In the genomic region with DNA sequence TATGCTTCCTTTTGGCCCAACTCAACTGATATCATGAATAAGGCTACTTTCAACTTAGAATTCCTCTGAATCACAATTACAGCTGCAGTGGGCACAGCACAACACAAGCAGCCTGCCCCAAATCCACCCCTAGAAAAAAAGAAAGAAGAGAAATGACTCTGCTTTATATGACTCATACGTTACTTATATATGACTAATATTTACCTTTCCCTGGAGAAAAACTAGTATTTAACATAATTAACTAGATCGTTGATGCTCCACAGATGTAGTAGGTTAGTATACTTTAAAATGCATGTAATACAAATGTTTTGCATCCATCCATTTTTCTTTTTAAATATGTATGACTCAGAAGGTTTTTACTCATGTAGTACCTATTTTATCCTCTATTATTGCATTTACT, we compare ENCODE assay signal across 18 cellular contexts.
A peak's percentile ranks its signal among the peaks of the same experiment; 100 is the strongest.
DNase-seq lines count a peak whose midpoint lies in the region; TF ChIP-seq lines count a peak whose summit lies in the region.
"Had no signal": no experiment of that assay in that cellular context is flagged by ENCODE, and none has a peak within 500 bp of the region (broad histone marks: within the 10 kb centered on the region; RNA-seq: fewer than 3 reads in every experiment).

No MANE protein-coding gene starts in this region.

- peaks cover 5% of the 10 kb centered on the region for H3F3A ChIP-seq in SK-N-SH (replicated peaks; ENCODE audit: insufficient read depth)

- H3K9ac ChIP-seq in SK-N-SH = no peak overlapping the region

- no peaks in the 10 kb centered on the region for H4K20me1 ChIP-seq in SK-N-SH (ENCODE audit: insufficient read depth)

- DNase-seq in DMS53 (lab: John Stamatoyannopoulos, UW) (peak; percentile 70), HFFc6 (peak; percentile 57), SK-N-SH (no peak), foreskin fibroblast (peak; percentile 71 to 84), cerebellar nuclear complex (lab: John Stamatoyannopoulos, UW) (no peak), OCI-M1 (lab: John Stamatoyannopoulos, UW) (no peak), adrenal gland (no peak), NCI-H526 treated with DMSO at 0.1 percent for 48 hours (lab: John Stamatoyannopoulos, UW) (no peak)
- DNase-seq: activated CD8-positive, alpha-beta memory T cell treated with anti-CD3 and anti-CD28 coated beads, Interleukin-2, amount 50 U/mL, for 4 hours; CD4-positive, alpha-beta T cell; endodermal cell; KBM-7; lower lobe of right lung; NCI-H2029; NCI-H82 had no signal

- TF ChIP-seq CTCF in HFFc6 (IDR thresholded peaks at IDR 0.05) (no peak), SK-N-SH (IDR thresholded peaks at IDR 0.05) (no peak), foreskin fibroblast (IDR thresholded peaks at IDR 0.05; ENCODE audit: low read depth, low read length) (no peak), adrenal gland (IDR thresholded peaks at IDR 0.05) (no peak)

- POLR2A ChIA-PET in SK-N-SH (lab: Yijun Ruan, JAX) = no interaction called here

- H3K4me2 ChIP-seq in SK-N-SH = no peak overlapping the region

- no peak overlapping the region for H2AFZ ChIP-seq in SK-N-SH (ENCODE audit: low read depth)

- no peaks in the 10 kb centered on the region for H3K79me2 ChIP-seq in SK-N-SH (ENCODE audit: insufficient read depth)

- TF ChIP-seq POLR2A in adrenal gland (IDR thresholded peaks at IDR 0.05) = no peak

- H3K27me3 Mint-ChIP-seq in HFFc6 (ENCODE audit: insufficient read depth) = peaks cover 2% of the 10 kb centered on the region; the same call in 1 of the 2 replicates
- H3K27me3 Mint-ChIP-seq: CD4-positive, alpha-beta T cell had no signal

- no peak for TF ChIP-seq RAD21 in SK-N-SH (IDR thresholded peaks at IDR 0.05; ENCODE audit: low read length)

- H3K4me1 Mint-ChIP-seq in HFFc6 (ENCODE audit: low read depth) = peaks cover 60% of the 10 kb centered on the region

- H3K27ac Mint-ChIP-seq in HFFc6 = peak overlapping the region; percentile 68
- H3K27ac Mint-ChIP-seq: CD4-positive, alpha-beta T cell; endodermal cell had no signal

- H3K4me1 ChIP-seq in SK-N-SH (ENCODE audit: control insufficient read depth in 1 of 2, insufficient read depth in 2 of 2, low read depth in 1 of 2, low read length in 1 of 2) = peaks cover 4 to 16% of the 10 kb centered on the region in 2 experiments
- H3K4me1 ChIP-seq in adrenal gland (replicated peaks in 1 of 2) = no peaks in the 10 kb centered on the region
- H3K4me1 ChIP-seq: lower lobe of right lung had no signal

- peak in 1 of 2 experiments; percentile 25; a peak in 1 of 4 replicates for TF ChIP-seq EP300 in SK-N-SH (IDR thresholded peaks at IDR 0.05; ENCODE audit: borderline replicate concordance in 1 of 2, low read depth in 1 of 2, low read length in 1 of 2)

- H3K4me3 Mint-ChIP-seq in HFFc6 = no peak overlapping the region
- H3K4me3 Mint-ChIP-seq: CD4-positive, alpha-beta T cell; endodermal cell; neural crest cell had no signal

- H3K36me3 ChIP-seq in SK-N-SH (replicated peaks in 1 of 2; ENCODE audit: control insufficient read depth in 1 of 2, insufficient read depth in 2 of 2, low read length in 1 of 2) (no peaks in the 10 kb centered on the region), adrenal gland (replicated peaks in 1 of 2) (no peaks in the 10 kb centered on the region)
- H3K36me3 ChIP-seq: lower lobe of right lung had no signal

- H3K9me3 Mint-ChIP-seq in HFFc6 = no peaks in the 10 kb centered on the region
- H3K9me3 Mint-ChIP-seq: CD4-positive, alpha-beta T cell; endodermal cell; neural crest cell had no signal

- intact Hi-C loops in adrenal gland (cut with DNase I) = no loop called here

- H3K9me3 ChIP-seq in SK-N-SH (no peaks in the 10 kb centered on the region), adrenal gland (replicated peaks in 1 of 3) (no peaks in the 10 kb centered on the region)
- H3K9me3 ChIP-seq: lower lobe of right lung had no signal

- CTCF ChIA-PET in SK-N-SH (lab: Yijun Ruan, JAX) = no interaction called here

- H3K27ac ChIP-seq in SK-N-SH (ENCODE audit: low read depth in 2 of 2, low read length in 1 of 2) (peak overlapping the region in 1 of 2 experiments; percentile 73; a peak in 2 of 4 replicates), adrenal gland (no peak overlapping the region)
- H3K27ac ChIP-seq: lower lobe of right lung, skin epidermis, VCaP had no signal

- whole genome bisulfite sequencing in SK-N-SH (ENCODE audit: low lambda C conversion rate) = 6% methylated on average over 2 of the region's 2 CpGs
- 79 to 93% (median 86%) methylated on average over 2 of the region's 2 CpGs for WGBS in adrenal gland, 4 donors

- H3K36me3 Mint-ChIP-seq in HFFc6 (ENCODE audit: low read depth) = no peaks in the 10 kb centered on the region

- H3K27me3 ChIP-seq in SK-N-SH (ENCODE audit: insufficient read depth) = no peaks in the 10 kb centered on the region
- no peaks in the 10 kb centered on the region for H3K27me3 ChIP-seq in adrenal gland

- H3K9me2 ChIP-seq in SK-N-SH = no peaks in the 10 kb centered on the region

- H3K4me3 ChIP-seq in SK-N-SH (ENCODE audit: low read depth in 2 of 2, low read length in 1 of 2) (no peak overlapping the region), foreskin fibroblast (ENCODE audit: low read depth in 1 of 2, low read length in 2 of 2) (no peak overlapping the region), adrenal gland (no peak overlapping the region)
- H3K4me3 ChIP-seq: lower lobe of right lung, skin epidermis had no signal

TF ChIP-seq in SK-N-SH, 30 proteins besides CTCF, POLR2A, EP300 and RAD21 (continues in another document):
- TF ChIP-seq, protein P1, sequence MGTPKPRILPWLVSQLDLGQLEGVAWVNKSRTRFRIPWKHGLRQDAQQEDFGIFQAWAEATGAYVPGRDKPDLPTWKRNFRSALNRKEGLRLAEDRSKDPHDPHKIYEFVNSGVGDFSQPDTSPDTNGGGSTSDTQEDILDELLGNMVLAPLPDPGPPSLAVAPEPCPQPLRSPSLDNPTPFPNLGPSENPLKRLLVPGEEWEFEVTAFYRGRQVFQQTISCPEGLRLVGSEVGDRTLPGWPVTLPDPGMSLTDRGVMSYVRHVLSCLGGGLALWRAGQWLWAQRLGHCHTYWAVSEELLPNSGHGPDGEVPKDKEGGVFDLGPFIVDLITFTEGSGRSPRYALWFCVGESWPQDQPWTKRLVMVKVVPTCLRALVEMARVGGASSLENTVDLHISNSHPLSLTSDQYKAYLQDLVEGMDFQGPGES (IDR thresholded peaks at IDR 0.05; ENCODE audit: low read depth, low read length) = no peak
- TF ChIP-seq FOSL2 (IDR thresholded peaks at IDR 0.05; ENCODE audit: borderline replicate concordance, low read depth) = peak; percentile 88
- TF ChIP-seq TCF12 (IDR thresholded peaks at IDR 0.05) = peak; percentile 81
- no peak for TF ChIP-seq ELF1 (IDR thresholded peaks at IDR 0.05)
- TF ChIP-seq, protein P2, sequence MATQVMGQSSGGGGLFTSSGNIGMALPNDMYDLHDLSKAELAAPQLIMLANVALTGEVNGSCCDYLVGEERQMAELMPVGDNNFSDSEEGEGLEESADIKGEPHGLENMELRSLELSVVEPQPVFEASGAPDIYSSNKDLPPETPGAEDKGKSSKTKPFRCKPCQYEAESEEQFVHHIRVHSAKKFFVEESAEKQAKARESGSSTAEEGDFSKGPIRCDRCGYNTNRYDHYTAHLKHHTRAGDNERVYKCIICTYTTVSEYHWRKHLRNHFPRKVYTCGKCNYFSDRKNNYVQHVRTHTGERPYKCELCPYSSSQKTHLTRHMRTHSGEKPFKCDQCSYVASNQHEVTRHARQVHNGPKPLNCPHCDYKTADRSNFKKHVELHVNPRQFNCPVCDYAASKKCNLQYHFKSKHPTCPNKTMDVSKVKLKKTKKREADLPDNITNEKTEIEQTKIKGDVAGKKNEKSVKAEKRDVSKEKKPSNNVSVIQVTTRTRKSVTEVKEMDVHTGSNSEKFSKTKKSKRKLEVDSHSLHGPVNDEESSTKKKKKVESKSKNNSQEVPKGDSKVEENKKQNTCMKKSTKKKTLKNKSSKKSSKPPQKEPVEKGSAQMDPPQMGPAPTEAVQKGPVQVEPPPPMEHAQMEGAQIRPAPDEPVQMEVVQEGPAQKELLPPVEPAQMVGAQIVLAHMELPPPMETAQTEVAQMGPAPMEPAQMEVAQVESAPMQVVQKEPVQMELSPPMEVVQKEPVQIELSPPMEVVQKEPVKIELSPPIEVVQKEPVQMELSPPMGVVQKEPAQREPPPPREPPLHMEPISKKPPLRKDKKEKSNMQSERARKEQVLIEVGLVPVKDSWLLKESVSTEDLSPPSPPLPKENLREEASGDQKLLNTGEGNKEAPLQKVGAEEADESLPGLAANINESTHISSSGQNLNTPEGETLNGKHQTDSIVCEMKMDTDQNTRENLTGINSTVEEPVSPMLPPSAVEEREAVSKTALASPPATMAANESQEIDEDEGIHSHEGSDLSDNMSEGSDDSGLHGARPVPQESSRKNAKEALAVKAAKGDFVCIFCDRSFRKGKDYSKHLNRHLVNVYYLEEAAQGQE (IDR thresholded peaks at IDR 0.05; ENCODE audit: low read depth, low read length) = no peak
- peak; percentile 90 for TF ChIP-seq JUND (IDR thresholded peaks at IDR 0.05)
- no peak for TF ChIP-seq RFX5 (IDR thresholded peaks at IDR 0.05; ENCODE audit: low read length)
- no peak for TF ChIP-seq RXRA (IDR thresholded peaks at IDR 0.05; ENCODE audit: borderline replicate concordance, low read depth)
- peak; percentile 44; the same call in 1 of the 2 replicates for TF ChIP-seq MEF2A (IDR thresholded peaks at IDR 0.05; ENCODE audit: borderline replicate concordance, low read depth)
- TF ChIP-seq CHD2 (IDR thresholded peaks at IDR 0.05; ENCODE audit: low read length, partially characterized antibody) = no peak
- TF ChIP-seq PBX3 (IDR thresholded peaks at IDR 0.05) = peak; percentile 62
- TF ChIP-seq RCOR1 (IDR thresholded peaks at IDR 0.05; ENCODE audit: low read length) = no peak
- no peak for TF ChIP-seq SIN3A (IDR thresholded peaks at IDR 0.05; ENCODE audit: borderline replicate concordance, low read depth, low read length)
- no peak for TF ChIP-seq POLR2AphosphoS5 (IDR thresholded peaks at IDR 0.05; ENCODE audit: low read depth, low read length)
- no peak for TF ChIP-seq NRF1 (IDR thresholded peaks at IDR 0.05; ENCODE audit: low read depth, low read length)
- no peak for TF ChIP-seq EZH2phosphoT487 (IDR thresholded peaks at IDR 0.05; ENCODE audit: borderline replicate concordance, low read depth)

Comparison
In these comparisons a context has a peak if more than half of its experiments do, and no peak if none do; other contexts are left out.
1. DNase-seq: peak in DMS53 (single experiment), HFFc6 (single experiment) and foreskin fibroblast (2 of 2); none in SK-N-SH (single experiment), cerebellar nuclear complex (0 of 2), OCI-M1 (single experiment), adrenal gland (0 of 7) and NCI-H526 treated with DMSO at 0.1 percent for 48 hours (single experiment).